8 cellular contexts compared by ENCODE assay signal in the genomic region with DNA sequence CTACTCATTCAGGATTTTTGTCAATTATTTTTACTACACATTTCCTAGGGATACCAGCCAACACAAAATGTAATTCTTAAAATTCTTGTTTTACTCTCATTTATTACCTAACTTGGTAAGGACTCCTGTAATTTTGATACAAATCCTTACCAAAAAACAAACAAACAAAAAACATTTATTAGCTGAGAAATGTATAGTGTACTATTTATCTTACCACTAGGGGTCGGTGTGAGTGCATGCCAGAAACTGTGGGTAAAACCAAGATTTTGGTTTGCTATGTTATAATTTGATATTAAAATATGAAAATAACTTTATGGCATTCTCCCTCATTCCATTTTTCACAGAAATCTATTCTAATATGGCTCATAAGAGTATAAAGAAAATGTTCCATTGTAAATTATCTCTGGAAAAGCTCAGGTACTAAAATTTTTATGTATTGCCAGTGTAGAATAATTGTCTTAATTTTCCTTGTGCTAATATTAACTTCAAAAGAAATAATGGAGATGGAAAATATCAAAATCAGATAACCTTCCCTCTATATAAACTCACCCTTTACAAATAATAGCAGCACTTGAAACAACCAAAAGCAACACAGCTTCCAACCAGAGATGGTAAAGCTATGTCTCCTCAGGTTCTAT.
A peak's percentile ranks its signal among the peaks of the same experiment; 100 is the strongest.
DNase-seq lines count a peak whose midpoint lies in the region; ATAC-seq and TF ChIP-seq lines count a peak whose summit lies in the region.

No MANE protein-coding gene starts in this region.

- no peaks in the 10 kb centered on the region for H3K27me3 ChIP-seq in testis
- no peaks in the 10 kb centered on the region for H3K27me3 ChIP-seq in MG63
- no peaks in the 10 kb centered on the region for H3K27me3 ChIP-seq in CD4-positive, alpha-beta memory T cell (ENCODE audit: insufficient read depth, low read length)

- ATAC-seq in activated CD8-positive, alpha-beta T cell treated with anti-CD3 and anti-CD28 coated beads for 36 hours, result no peak
- no peak for ATAC-seq in activated CD8-positive, alpha-beta T cell treated with anti-CD3 and anti-CD28 coated beads, Interleukin-2, amount 10 ng/mL, durations not matched to agents 7 days and 5 days

- H3K27me3 Mint-ChIP-seq in activated CD8-positive, alpha-beta T cell treated with anti-CD3 and anti-CD28 coated beads for 36 hours, result no peaks in the 10 kb centered on the region
- no peaks in the 10 kb centered on the region for H3K27me3 Mint-ChIP-seq in activated CD8-positive, alpha-beta T cell treated with anti-CD3 and anti-CD28 coated beads, Interleukin-2, amount 10 ng/mL, durations not matched to agents 7 days and 5 days (ENCODE audit: low read depth)
- H3K27me3 Mint-ChIP-seq in CD4-positive, alpha-beta memory T cell, result no peaks in the 10 kb centered on the region

- H3K4me1 Mint-ChIP-seq in activated CD8-positive, alpha-beta T cell treated with anti-CD3 and anti-CD28 coated beads for 36 hours (ENCODE audit: low read depth), result no peaks in the 10 kb centered on the region
- no peaks in the 10 kb centered on the region for H3K4me1 Mint-ChIP-seq in activated CD8-positive, alpha-beta T cell treated with anti-CD3 and anti-CD28 coated beads, Interleukin-2, amount 10 ng/mL, durations not matched to agents 7 days and 5 days (ENCODE audit: low read depth)
- no peaks in the 10 kb centered on the region for H3K4me1 Mint-ChIP-seq in CD4-positive, alpha-beta memory T cell

- H3K36me3 ChIP-seq in testis (ENCODE audit: low read depth, missing control alignments) (no peaks in the 10 kb centered on the region), MG63 (no peaks in the 10 kb centered on the region)
- H3K36me3 ChIP-seq in CD4-positive, alpha-beta memory T cell (ENCODE audit: insufficient read depth, low read length), result no peaks in the 10 kb centered on the region

- 19 to 31% methylated on average over 1 of the region's 1 CpG for WGBS in testis, 2 donors

- CTCF ChIA-PET in activated CD8-positive, alpha-beta T cell treated with anti-CD3 and anti-CD28 coated beads for 36 hours (lab: Charles Lee), result no interaction called here
- CTCF ChIA-PET in activated CD8-positive, alpha-beta T cell treated with anti-CD3 and anti-CD28 coated beads, Interleukin-2, amount 10 ng/mL, durations not matched to agents 7 days and 5 days (lab: Charles Lee), result interaction anchor here (1.2 kb wide), 1 partner anchor 11 kb away, joined by 3 read pairs; no protein-coding TSS in a partner anchor
- CTCF ChIA-PET in CD4-positive, alpha-beta memory T cell (lab: Charles Lee; ENCODE audit: partially characterized antibody), result no interaction called here

- POLR2A ChIA-PET in activated CD8-positive, alpha-beta T cell treated with anti-CD3 and anti-CD28 coated beads for 36 hours (lab: Charles Lee), result no interaction called here
- POLR2A ChIA-PET in activated CD8-positive, alpha-beta T cell treated with anti-CD3 and anti-CD28 coated beads, Interleukin-2, amount 10 ng/mL, durations not matched to agents 7 days and 5 days (lab: Charles Lee), result no interaction called here
- POLR2A ChIA-PET in CD4-positive, alpha-beta memory T cell (lab: Charles Lee; ENCODE audit: partially characterized antibody), result no interaction called here

- no peak overlapping the region for H3K27ac Mint-ChIP-seq in activated CD8-positive, alpha-beta T cell treated with anti-CD3 and anti-CD28 coated beads for 36 hours
- no peak overlapping the region for H3K27ac Mint-ChIP-seq in activated CD8-positive, alpha-beta T cell treated with anti-CD3 and anti-CD28 coated beads, Interleukin-2, amount 10 ng/mL, durations not matched to agents 7 days and 5 days
- no peak overlapping the region for H3K27ac Mint-ChIP-seq in CD4-positive, alpha-beta memory T cell

- peaks cover 1% of the 10 kb centered on the region for H3K9me3 Mint-ChIP-seq in activated CD8-positive, alpha-beta T cell treated with anti-CD3 and anti-CD28 coated beads for 36 hours
- no peaks in the 10 kb centered on the region for H3K9me3 Mint-ChIP-seq in activated CD8-positive, alpha-beta T cell treated with anti-CD3 and anti-CD28 coated beads, Interleukin-2, amount 10 ng/mL, durations not matched to agents 7 days and 5 days (ENCODE audit: insufficient read depth)
- H3K9me3 Mint-ChIP-seq in CD4-positive, alpha-beta memory T cell, result peaks cover 0 to 4% (median 0%) of the 10 kb centered on the region in 8 donors

- TF ChIP-seq POLR2A in testis (IDR thresholded peaks at IDR 0.05), result no peak

- intact Hi-C loops in activated CD8-positive, alpha-beta T cell treated with anti-CD3 and anti-CD28 coated beads for 36 hours (cut with micrococcal nuclease), result no loop called here
- intact Hi-C loops in testis (cut with DNase I; ENCODE audit: low total_unique reads), result no loop called here
- intact Hi-C loops in CD4-positive, alpha-beta memory T cell (cut with micrococcal nuclease), result no loop called here

- H3K27ac ChIP-seq in testis, result no peak overlapping the region
- H3K27ac ChIP-seq in CD4-positive, alpha-beta memory T cell (ENCODE audit: low read depth, low read length), result no peak overlapping the region

- no peak overlapping the region for H3K4me3 Mint-ChIP-seq in activated CD8-positive, alpha-beta T cell treated with anti-CD3 and anti-CD28 coated beads for 36 hours
- H3K4me3 Mint-ChIP-seq in activated CD8-positive, alpha-beta T cell treated with anti-CD3 and anti-CD28 coated beads, Interleukin-2, amount 10 ng/mL, durations not matched to agents 7 days and 5 days, result no peak overlapping the region
- H3K4me3 Mint-ChIP-seq in CD4-positive, alpha-beta memory T cell, result no peak overlapping the region

- no peaks in the 10 kb centered on the region for H3K36me3 Mint-ChIP-seq in activated CD8-positive, alpha-beta T cell treated with anti-CD3 and anti-CD28 coated beads for 36 hours (ENCODE audit: low read depth)
- no peaks in the 10 kb centered on the region for H3K36me3 Mint-ChIP-seq in activated CD8-positive, alpha-beta T cell treated with anti-CD3 and anti-CD28 coated beads, Interleukin-2, amount 10 ng/mL, durations not matched to agents 7 days and 5 days (ENCODE audit: low read depth)
- no peaks in the 10 kb centered on the region for H3K36me3 Mint-ChIP-seq in CD4-positive, alpha-beta memory T cell

- H3K4me1 ChIP-seq in testis, result no peaks in the 10 kb centered on the region
- no peaks in the 10 kb centered on the region for H3K4me1 ChIP-seq in CD4-positive, alpha-beta memory T cell (ENCODE audit: insufficient read depth, low read length)

- peak; percentile 65 for TF ChIP-seq CTCF in activated CD8-positive, alpha-beta T cell treated with anti-CD3 and anti-CD28 coated beads for 36 hours (IDR thresholded peaks at IDR 0.05)
- peak; percentile 92 for TF ChIP-seq CTCF in epithelial cell of proximal tubule (conservative IDR thresholded peaks at IDR 0.05; ENCODE audit: low read depth, low read length)
- peak; percentile 49 to 89 (median 52) for TF ChIP-seq CTCF in testis (IDR thresholded peaks at IDR 0.05)

- H3K9me3 ChIP-seq in testis (no peaks in the 10 kb centered on the region), MG63 (no peaks in the 10 kb centered on the region)
- H3K9me3 ChIP-seq in CD4-positive, alpha-beta memory T cell (ENCODE audit: control insufficient read depth in 1 of 2, low read length in 2 of 2), result no peaks in the 10 kb centered on the region

- DNase-seq in activated CD8-positive, alpha-beta T cell treated with anti-CD3 and anti-CD28 coated beads for 36 hours, result no peak
- no peak for DNase-seq in activated CD8-positive, alpha-beta T cell treated with anti-CD3 and anti-CD28 coated beads, Interleukin-2, amount 10 ng/mL, durations not matched to agents 7 days and 5 days
- DNase-seq in LoVo (ENCODE audit: low spot score) (peak; percentile 4), epithelial cell of proximal tubule (ENCODE audit: low read depth) (no peak), testis (no peak), MG63 (no peak), 8988T (no peak)
- no peak for DNase-seq in CD4-positive, alpha-beta memory T cell

- H3K4me3 ChIP-seq in epithelial cell of proximal tubule (ENCODE audit: low read depth, low read length), result no peak overlapping the region
- H3K4me3 ChIP-seq in testis, result no peak overlapping the region
- no peak overlapping the region for H3K4me3 ChIP-seq in MG63
- H3K4me3 ChIP-seq in CD4-positive, alpha-beta memory T cell (ENCODE audit: low read length in 2 of 2), result no peak overlapping the region
